28 cellular contexts compared by ENCODE assay signal in the genomic region with DNA sequence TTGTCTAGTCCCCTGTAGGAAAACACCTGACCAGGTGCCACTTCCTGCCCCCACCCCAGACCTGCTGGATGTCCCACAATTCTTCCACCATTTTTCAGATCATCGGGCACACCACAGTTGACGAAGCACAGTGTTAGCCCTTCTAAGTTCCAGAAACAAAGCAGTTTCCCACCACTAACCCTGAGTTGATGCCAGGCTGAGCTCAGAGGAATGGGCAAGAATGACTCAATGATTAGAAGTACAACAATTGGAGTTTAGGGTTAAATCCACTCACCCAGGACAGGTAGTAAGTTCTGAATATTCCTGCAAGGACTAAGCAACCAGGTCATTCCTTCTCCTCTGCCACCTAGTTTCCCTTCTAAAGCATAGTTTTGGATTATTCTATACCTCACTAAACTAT.
"Had no signal": no experiment of that assay in that cellular context is flagged by ENCODE, and none has a peak within 500 bp of the region (broad histone marks: within the 10 kb centered on the region; RNA-seq: fewer than 3 reads in every experiment).

No MANE protein-coding gene starts in this region.

- H3K36me3 Mint-ChIP-seq: activated naive CD4-positive, alpha-beta T cell treated with anti-CD3 and anti-CD28 coated beads, Interleukin-2, amount 50 U/mL, for 24 hours; activated naive CD8-positive, alpha-beta T cell treated with anti-CD3 and anti-CD28 coated beads for 36 hours had no signal

- H3K27me3 ChIP-seq: adrenal gland, body of pancreas, gastrocnemius medialis, heart right ventricle had no signal

- H3K27ac ChIP-seq: adrenal gland, body of pancreas, gastrocnemius medialis, heart right ventricle had no signal

- H3K9me3 Mint-ChIP-seq: activated naive CD4-positive, alpha-beta T cell treated with anti-CD3 and anti-CD28 coated beads, Interleukin-2, amount 50 U/mL, for 24 hours; activated naive CD8-positive, alpha-beta T cell treated with anti-CD3 and anti-CD28 coated beads for 36 hours; activated naive CD8-positive, alpha-beta T cell treated with anti-CD3 and anti-CD28 coated beads, Interleukin-2, amount 50 U/mL, for 24 hours; activated T-cell treated with anti-CD3 and anti-CD28 coated beads, Interleukin-2, amount 50 U/mL, for 24 hours; activated T-cell treated with anti-CD3 and anti-CD28 coated beads, Interleukin-2, amount 50 U/mL, for 72 hours; effector memory CD8-positive, alpha-beta T cell had no signal

- H3K4me3 ChIP-seq: adrenal gland, body of pancreas, gastrocnemius medialis, heart right ventricle had no signal

- DNase-seq: activated CD4-positive, alpha-beta T cell treated with anti-CD3 and anti-CD28 coated beads for 4 hours; activated CD4-positive, alpha-beta T cell treated with anti-CD3 and anti-CD28 coated beads, Interleukin-2, amount 50 U/mL, for 1 hour; activated CD4-positive, alpha-beta T cell treated with anti-CD3 and anti-CD28 coated beads, Interleukin-2, amount 50 U/mL, for 48 hours; activated CD4-positive, CD25-positive, alpha-beta regulatory T cell; activated CD4-positive, CD25-positive, alpha-beta regulatory T cell treated with anti-CD3 and anti-CD28 coated beads, Interleukin-2, amount 50 U/mL, for 72 hours; activated CD8-positive, alpha-beta memory T cell treated with anti-CD3 and anti-CD28 coated beads, Interleukin-2, amount 50 U/mL, for 48 hours; activated effector memory CD4-positive, alpha-beta T cell treated with Interleukin-2 at 50 U/mL for 16 hours; activated gamma-delta T cell treated with Interleukin-2 at 50 U/mL for 16 hours; activated naive CD4-positive, alpha-beta T cell treated with Interleukin-2 at 50 U/mL for 16 hours; activated naive CD8-positive, alpha-beta T cell treated with anti-CD3 and anti-CD28 coated beads for 36 hours; activated naive CD8-positive, alpha-beta T cell treated with anti-CD3 and anti-CD28 coated beads, Interleukin-2, amount 50 U/mL, for 24 hours; activated T-cell treated with anti-CD3 and anti-CD28 coated beads for 4 hours; activated T-cell treated with anti-CD3 and anti-CD28 coated beads, Interleukin-2, amount 50 U/mL, for 24 hours; activated T-cell treated with anti-CD3 and anti-CD28 coated beads, Interleukin-2, amount 50 U/mL, for 72 hours; adrenal gland; amygdala; aorta; body of pancreas; caudate nucleus; cortex of kidney; dermis blood vessel endothelial cell; effector CD4-positive, alpha-beta T cell; effector memory CD8-positive, alpha-beta T cell; foreskin fibroblast; gastrocnemius medialis; heart right ventricle; T-helper 2 cell had no signal

- H3K4me3 Mint-ChIP-seq: activated naive CD4-positive, alpha-beta T cell treated with anti-CD3 and anti-CD28 coated beads, Interleukin-2, amount 50 U/mL, for 24 hours; activated naive CD8-positive, alpha-beta T cell treated with anti-CD3 and anti-CD28 coated beads for 36 hours; activated naive CD8-positive, alpha-beta T cell treated with anti-CD3 and anti-CD28 coated beads, Interleukin-2, amount 50 U/mL, for 24 hours; activated T-cell treated with anti-CD3 and anti-CD28 coated beads, Interleukin-2, amount 50 U/mL, for 24 hours; activated T-cell treated with anti-CD3 and anti-CD28 coated beads, Interleukin-2, amount 50 U/mL, for 72 hours; effector memory CD8-positive, alpha-beta T cell had no signal

- H3K27ac Mint-ChIP-seq: activated naive CD4-positive, alpha-beta T cell treated with anti-CD3 and anti-CD28 coated beads, Interleukin-2, amount 50 U/mL, for 24 hours; activated naive CD8-positive, alpha-beta T cell treated with anti-CD3 and anti-CD28 coated beads for 36 hours; activated naive CD8-positive, alpha-beta T cell treated with anti-CD3 and anti-CD28 coated beads, Interleukin-2, amount 50 U/mL, for 24 hours; activated T-cell treated with anti-CD3 and anti-CD28 coated beads, Interleukin-2, amount 50 U/mL, for 24 hours; activated T-cell treated with anti-CD3 and anti-CD28 coated beads, Interleukin-2, amount 50 U/mL, for 72 hours; effector memory CD8-positive, alpha-beta T cell had no signal

- H3K36me3 ChIP-seq: adrenal gland, gastrocnemius medialis, heart right ventricle had no signal

- H3K4me1 ChIP-seq: adrenal gland, gastrocnemius medialis, heart right ventricle had no signal

- H3K27me3 Mint-ChIP-seq: activated naive CD4-positive, alpha-beta T cell treated with anti-CD3 and anti-CD28 coated beads, Interleukin-2, amount 50 U/mL, for 24 hours; activated naive CD8-positive, alpha-beta T cell treated with anti-CD3 and anti-CD28 coated beads for 36 hours; activated naive CD8-positive, alpha-beta T cell treated with anti-CD3 and anti-CD28 coated beads, Interleukin-2, amount 50 U/mL, for 24 hours; activated T-cell treated with anti-CD3 and anti-CD28 coated beads, Interleukin-2, amount 50 U/mL, for 24 hours; effector memory CD8-positive, alpha-beta T cell had no signal

- H3K9me3 ChIP-seq: adrenal gland, body of pancreas, gastrocnemius medialis had no signal

- ATAC-seq: activated naive CD8-positive, alpha-beta T cell treated with anti-CD3 and anti-CD28 coated beads, Interleukin-2, amount 50 U/mL, for 24 hours; activated T-cell treated with anti-CD3 and anti-CD28 coated beads, Interleukin-2, amount 50 U/mL, for 72 hours; body of pancreas; effector memory CD8-positive, alpha-beta T cell; gastrocnemius medialis; heart right ventricle had no signal
